Comparison of ENCODE assay signal across 29 cellular contexts in genomic region chr2:2692599-2693389, GRCh38.
DNase-seq lines count a peak whose midpoint lies in the region; ATAC-seq, FAIRE-seq and TF ChIP-seq lines count a peak whose summit lies in the region.
"Had no signal": no experiment of that assay in that cellular context is flagged by ENCODE, and none has a peak within 500 bp of the region (broad histone marks: within the 10 kb centered on the region; RNA-seq: fewer than 3 reads in every experiment).

No MANE protein-coding gene starts in this region.

- H2BK12ac ChIP-seq in trophoblast cell (ENCODE audit: low read length): no peak overlapping the region

- no peak overlapping the region for H3K18ac ChIP-seq in trophoblast cell (ENCODE audit: low read length)

- TF ChIP-seq CTCF in neural progenitor cell (IDR thresholded peaks at IDR 0.05): no peak
- no peak for TF ChIP-seq CTCF in lower lobe of right lung (IDR thresholded peaks at IDR 0.05)

- no peak overlapping the region for H3K4ac ChIP-seq in trophoblast cell (ENCODE audit: low read depth, low read length)

- H3K9ac ChIP-seq in neural progenitor cell (no peak overlapping the region), trophoblast cell (ENCODE audit: low read length) (no peak overlapping the region)
- H3K9ac ChIP-seq: BLaER1 had no signal

- H3K9me3 ChIP-seq in neural progenitor cell (ENCODE audit: low read depth) (no peaks in the 10 kb centered on the region), lower lobe of right lung (no peaks in the 10 kb centered on the region), trophoblast cell (ENCODE audit: insufficient read depth, low read depth, low read length) (peaks cover 4% of the 10 kb centered on the region)
- H3K9me3 ChIP-seq: BE2C, BLaER1 had no signal

- no CpG with 5 or more reads among the region's 21 CpGs for WGBS in trophoblast cell (ENCODE audit: extremely low coverage, insufficient coverage, insufficient read length)

- H4K91ac ChIP-seq in trophoblast cell (ENCODE audit: low read depth, low read length): no peak overlapping the region

- peaks cover 13% of the 10 kb centered on the region for H3K27me3 Mint-ChIP-seq in neural progenitor cell (ENCODE audit: insufficient read depth, low read depth)
- H3K27me3 Mint-ChIP-seq: CD4-positive, CD25-positive, alpha-beta regulatory T cell had no signal

- peaks cover 24% of the 10 kb centered on the region for H3K4me1 Mint-ChIP-seq in neural progenitor cell

- H3K4me1 ChIP-seq in neural progenitor cell (peaks cover 14% of the 10 kb centered on the region), lower lobe of right lung (no peaks in the 10 kb centered on the region), trophoblast cell (ENCODE audit: control insufficient read depth in 1 of 2, insufficient read depth in 2 of 2, low read length in 2 of 2) (no peaks in the 10 kb centered on the region)
- H3K4me1 ChIP-seq: BE2C had no signal

- H3K14ac ChIP-seq in trophoblast cell (ENCODE audit: low read length): no peak overlapping the region

- H2AK5ac ChIP-seq in trophoblast cell (ENCODE audit: low read length): no peak overlapping the region

- peak overlapping the region; percentile 14 for H3K27ac Mint-ChIP-seq in neural progenitor cell
- H3K27ac Mint-ChIP-seq: CD14-positive monocyte; CD8-positive, alpha-beta memory T cell had no signal

- H3K23ac ChIP-seq in trophoblast cell (ENCODE audit: low read length): no peak overlapping the region

- ATAC-seq in lower lobe of right lung (no peak), HG03571 (IDR thresholded peaks at IDR 0.05; ENCODE audit: unreplicated experiment) (no peak)
- ATAC-seq: GM12878 had no signal

- H2BK120ac ChIP-seq in trophoblast cell (ENCODE audit: insufficient read depth, low read length, poor library complexity): no peak overlapping the region

- no peak for FAIRE-seq in urothelium cell line (lab: Jason Lieb, UNC)
- FAIRE-seq: A204.1, GM12878, GM12892, GM18507 had no signal

- no peak overlapping the region for H4K8ac ChIP-seq in trophoblast cell (ENCODE audit: low read depth, low read length)

- H3K79me2 ChIP-seq in neural progenitor cell (ENCODE audit: low read depth) (no peaks in the 10 kb centered on the region), trophoblast cell (ENCODE audit: control insufficient read depth, insufficient read depth, low read length, poor library complexity) (no peaks in the 10 kb centered on the region)

- no peak overlapping the region for H3K4me3 Mint-ChIP-seq in neural progenitor cell
- H3K4me3 Mint-ChIP-seq: CD14-positive monocyte; CD4-positive, alpha-beta memory T cell; CD4-positive, CD25-positive, alpha-beta regulatory T cell; CD8-positive, alpha-beta memory T cell had no signal

- H3K79me1 ChIP-seq in trophoblast cell (ENCODE audit: low read length): no peaks in the 10 kb centered on the region

- H3K27me3 ChIP-seq in neural progenitor cell (no peaks in the 10 kb centered on the region), lower lobe of right lung (ENCODE audit: low read depth) (no peaks in the 10 kb centered on the region), trophoblast cell (ENCODE audit: insufficient read depth, low read length) (no peaks in the 10 kb centered on the region)
- H3K27me3 ChIP-seq: BE2C, BLaER1 had no signal

- H3K27ac ChIP-seq in neural progenitor cell (no peak overlapping the region), lower lobe of right lung (no peak overlapping the region), trophoblast cell (ENCODE audit: low read depth, low read length) (no peak overlapping the region)
- H3K27ac ChIP-seq: BLaER1 had no signal

- H3K4me3 ChIP-seq in neural progenitor cell (no peak overlapping the region), lower lobe of right lung (no peak overlapping the region), trophoblast cell (ENCODE audit: low read depth, low read length) (no peak overlapping the region)
- H3K4me3 ChIP-seq: BLaER1, GM12878 had no signal

- H3K36me3 ChIP-seq in neural progenitor cell (no peaks in the 10 kb centered on the region), lower lobe of right lung (no peaks in the 10 kb centered on the region), trophoblast cell (ENCODE audit: control insufficient read depth in 1 of 2, insufficient read depth in 2 of 2, low read length in 2 of 2) (no peaks in the 10 kb centered on the region)
- H3K36me3 ChIP-seq: BE2C, BLaER1 had no signal

- no peak overlapping the region for H4K12ac ChIP-seq in trophoblast cell (ENCODE audit: low read depth, low read length)

- H3F3A ChIP-seq in neural progenitor cell (ENCODE audit: low read depth): no peaks in the 10 kb centered on the region

- no peaks in the 10 kb centered on the region for H3K36me3 Mint-ChIP-seq in neural progenitor cell
- H3K36me3 Mint-ChIP-seq: CD14-positive monocyte; CD4-positive, alpha-beta memory T cell; CD4-positive, CD25-positive, alpha-beta regulatory T cell; CD8-positive, alpha-beta memory T cell had no signal

- peaks cover 2% of the 10 kb centered on the region for H3K9me3 Mint-ChIP-seq in neural progenitor cell
- H3K9me3 Mint-ChIP-seq: CD4-positive, alpha-beta memory T cell; CD4-positive, CD25-positive, alpha-beta regulatory T cell had no signal

- intact Hi-C loops in posterior vena cava (cut with DNase I): no loop called here
- intact Hi-C loops in lower lobe of right lung (cut with DNase I): no loop called here

- H4K20me1 ChIP-seq in neural progenitor cell (ENCODE audit: low read depth): no peaks in the 10 kb centered on the region
- H4K20me1 ChIP-seq: BLaER1 had no signal

- DNase-seq in RPMI8226 (peak; percentile 24), SK-N-DZ (ENCODE audit: low spot score) (peak; percentile 43), neural progenitor cell (ENCODE audit: low spot score) (no peak), posterior vena cava (ENCODE audit: low spot score) (peak; percentile 54), urothelium cell line (ENCODE audit: low spot score) (no peak), lower lobe of right lung (no peak), trophoblast cell (no peak)
- DNase-seq: 8988T; ACHN; BE2C; C1 segment of cervical spinal cord; CD4-positive, CD25-positive, alpha-beta regulatory T cell; CD8-positive, alpha-beta memory T cell; COR-L47; DMS 273 treated with DMSO at 0.1 percent for 48 hours; DMS153; DMS53; DMS79; DND-41; EL; GDM1 had no signal

- no peak overlapping the region for H2AFZ ChIP-seq in neural progenitor cell (replicated peaks)
- no peak overlapping the region for H2AFZ ChIP-seq in trophoblast cell (ENCODE audit: insufficient read depth, low read length, poor library complexity)

- H2BK5ac ChIP-seq in trophoblast cell (ENCODE audit: low read depth, low read length, poor library complexity): no peak overlapping the region

- H3K4me2 ChIP-seq in neural progenitor cell: no peak overlapping the region
- H3K4me2 ChIP-seq in trophoblast cell (ENCODE audit: low read length): no peak overlapping the region
- H3K4me2 ChIP-seq: BLaER1 had no signal

Comparison
In these comparisons a context has a peak if more than half of its experiments do, and no peak if none do; other contexts are left out.
1. DNase-seq: peak in RPMI8226 (single experiment), SK-N-DZ (single experiment) and posterior vena cava (single experiment); none in neural progenitor cell (single experiment), urothelium cell line (single experiment), lower lobe of right lung (single experiment) and trophoblast cell (0 of 2).